In genomic region chr22:43862882-43863202, GRCh38 we compare ENCODE assay signal across 12 cellular contexts. TPM values are rescaled to one million over a fixed set of nuclear protein-coding genes. Genes with fewer than 3 reads are reported as not detected.
DNase-seq lines count a peak whose midpoint lies in the region; ATAC-seq lines count a peak whose summit lies in the region.
"Had no signal": no experiment of that assay in that cellular context is flagged by ENCODE, and none has a peak within 500 bp of the region (broad histone marks: within the 10 kb centered on the region; RNA-seq: fewer than 3 reads in every experiment).

No MANE protein-coding gene starts in this region.

- no peak overlapping the region for H4K91ac ChIP-seq in mesenchymal stem cell (ENCODE audit: low read length)

- H3K36me3 ChIP-seq in mesenchymal stem cell (ENCODE audit: control insufficient read depth in 1 of 2, insufficient read depth in 2 of 2, low read depth in 1 of 2, low read length in 2 of 2) = no peaks in the 10 kb centered on the region
- H3K36me3 ChIP-seq: Peyer's patch, spleen had no signal

- CTCF ChIA-PET in activated naive CD4-positive, alpha-beta T cell treated with anti-CD3 and anti-CD28 coated beads, Interleukin-2, amount 10 ng/mL, durations not matched to agents 7 days and 5 days (lab: Charles Lee) = interaction anchor here (0.6 kb wide), 3 partner anchors 82 to 949 kb away, joined by 3 read pairs; no protein-coding TSS in a partner anchor

- peaks cover 57% of the 10 kb centered on the region for H3K27me3 Mint-ChIP-seq in activated naive CD4-positive, alpha-beta T cell treated with anti-CD3 and anti-CD28 coated beads, Interleukin-2, amount 10 ng/mL, durations not matched to agents 7 days and 5 days
- peaks cover 83% of the 10 kb centered on the region for H3K27me3 Mint-ChIP-seq in central memory CD8-positive, alpha-beta T cell

- no peak overlapping the region for H3K4ac ChIP-seq in mesenchymal stem cell (ENCODE audit: low read depth in 1 of 2, low read length in 2 of 2)

- no peaks in the 10 kb centered on the region for H3K36me3 Mint-ChIP-seq in activated naive CD4-positive, alpha-beta T cell treated with anti-CD3 and anti-CD28 coated beads, Interleukin-2, amount 10 ng/mL, durations not matched to agents 7 days and 5 days
- peaks cover 4% of the 10 kb centered on the region for H3K36me3 Mint-ChIP-seq in central memory CD8-positive, alpha-beta T cell (ENCODE audit: insufficient read depth)
- H3K36me3 Mint-ChIP-seq in stimulated activated effector memory CD8-positive, alpha-beta T cell treated with anti-CD3 and anti-CD28 coated beads, Interleukin-12 subunit alpha, Interleukin-12 subunit beta, amount 100 ng/mL, for 72 hours = no peaks in the 10 kb centered on the region

- H3K27ac Mint-ChIP-seq in activated naive CD4-positive, alpha-beta T cell treated with anti-CD3 and anti-CD28 coated beads, Interleukin-2, amount 10 ng/mL, durations not matched to agents 7 days and 5 days = peak overlapping the region; percentile 14
- no peak overlapping the region for H3K27ac Mint-ChIP-seq in central memory CD8-positive, alpha-beta T cell (ENCODE audit: low read depth)
- H3K27ac Mint-ChIP-seq in stimulated activated effector memory CD8-positive, alpha-beta T cell treated with anti-CD3 and anti-CD28 coated beads, Interleukin-12 subunit alpha, Interleukin-12 subunit beta, amount 100 ng/mL, for 72 hours = no peak overlapping the region

- no peak overlapping the region for H4K8ac ChIP-seq in mesenchymal stem cell (ENCODE audit: low read length)

- no peak overlapping the region for H3K18ac ChIP-seq in mesenchymal stem cell (ENCODE audit: low read depth in 1 of 2, low read length in 2 of 2)

- H3K9me3 Mint-ChIP-seq in activated naive CD4-positive, alpha-beta T cell treated with anti-CD3 and anti-CD28 coated beads, Interleukin-2, amount 10 ng/mL, durations not matched to agents 7 days and 5 days = no peaks in the 10 kb centered on the region
- H3K9me3 Mint-ChIP-seq in central memory CD8-positive, alpha-beta T cell = no peaks in the 10 kb centered on the region
- no peaks in the 10 kb centered on the region for H3K9me3 Mint-ChIP-seq in stimulated activated effector memory CD8-positive, alpha-beta T cell treated with anti-CD3 and anti-CD28 coated beads, Interleukin-12 subunit alpha, Interleukin-12 subunit beta, amount 100 ng/mL, for 72 hours

- no peak overlapping the region for H3K4me3 Mint-ChIP-seq in activated naive CD4-positive, alpha-beta T cell treated with anti-CD3 and anti-CD28 coated beads, Interleukin-2, amount 10 ng/mL, durations not matched to agents 7 days and 5 days
- peak overlapping the region; percentile 20 for H3K4me3 Mint-ChIP-seq in central memory CD8-positive, alpha-beta T cell
- H3K4me3 Mint-ChIP-seq in stimulated activated effector memory CD8-positive, alpha-beta T cell treated with anti-CD3 and anti-CD28 coated beads, Interleukin-12 subunit alpha, Interleukin-12 subunit beta, amount 100 ng/mL, for 72 hours = peak overlapping the region; percentile 33

- no peaks in the 10 kb centered on the region for H3K79me1 ChIP-seq in mesenchymal stem cell (replicated peaks; ENCODE audit: low read length, poor library complexity, severe bottlenecking)

- H2AFZ ChIP-seq in mesenchymal stem cell (ENCODE audit: low read depth, low read length) = peak overlapping the region; percentile 61

- H3K14ac ChIP-seq in mesenchymal stem cell (ENCODE audit: low read length in 2 of 2) = no peak overlapping the region

- no peak overlapping the region for H3K27ac ChIP-seq in mesenchymal stem cell (ENCODE audit: low read length, poor library complexity, severe bottlenecking)
- H3K27ac ChIP-seq: Peyer's patch, spleen had no signal

- H2BK15ac ChIP-seq in mesenchymal stem cell (ENCODE audit: low read depth, poor library complexity, severe bottlenecking) = no peak overlapping the region

- H3K4me3 ChIP-seq in mesenchymal stem cell (ENCODE audit: insufficient read depth in 1 of 2, low read depth in 1 of 2, low read length in 2 of 2) = peak overlapping the region; percentile 52 to 53

- H3K4me2 ChIP-seq in mesenchymal stem cell (ENCODE audit: low read length, poor library complexity, severe bottlenecking) = peak overlapping the region; percentile 65

- peaks cover 54 to 63% of the 10 kb centered on the region in 2 experiments for H3K27me3 ChIP-seq in mesenchymal stem cell (ENCODE audit: control insufficient read depth in 1 of 2, insufficient read depth in 1 of 2, low read length in 2 of 2)

- H2BK120ac ChIP-seq in mesenchymal stem cell (ENCODE audit: low read depth, low read length) = no peak overlapping the region

- WGBS in mesenchymal stem cell = 95% methylated on average over 11 of the region's 11 CpGs

- no peak for ATAC-seq in central memory CD8-positive, alpha-beta T cell (replicated peaks; ENCODE audit: extremely low read depth, poor library complexity, severe bottlenecking)
- ATAC-seq in stimulated activated effector memory CD8-positive, alpha-beta T cell treated with anti-CD3 and anti-CD28 coated beads, Interleukin-12 subunit alpha, Interleukin-12 subunit beta, amount 100 ng/mL, for 72 hours = no peak
- ATAC-seq in HG03097 (IDR thresholded peaks at IDR 0.05; ENCODE audit: low FRiP score, unreplicated experiment) = no peak

- H3K9ac ChIP-seq in mesenchymal stem cell (ENCODE audit: low read length) = no peak overlapping the region

- H2BK5ac ChIP-seq in mesenchymal stem cell (ENCODE audit: low read depth, low read length, poor library complexity, severe bottlenecking) = no peak overlapping the region

- H3K9me3 ChIP-seq in mesenchymal stem cell (ENCODE audit: control insufficient read depth, low read length) = no peaks in the 10 kb centered on the region
- H3K9me3 ChIP-seq: Peyer's patch, spleen had no signal

- H3K4me1 Mint-ChIP-seq in activated naive CD4-positive, alpha-beta T cell treated with anti-CD3 and anti-CD28 coated beads, Interleukin-2, amount 10 ng/mL, durations not matched to agents 7 days and 5 days = peaks cover 4% of the 10 kb centered on the region
- no peaks in the 10 kb centered on the region for H3K4me1 Mint-ChIP-seq in central memory CD8-positive, alpha-beta T cell
- H3K4me1 Mint-ChIP-seq in stimulated activated effector memory CD8-positive, alpha-beta T cell treated with anti-CD3 and anti-CD28 coated beads, Interleukin-12 subunit alpha, Interleukin-12 subunit beta, amount 100 ng/mL, for 72 hours = no peaks in the 10 kb centered on the region

- peak; percentile 2 for DNase-seq in activated naive CD4-positive, alpha-beta T cell treated with anti-CD3 and anti-CD28 coated beads, Interleukin-2, amount 10 ng/mL, durations not matched to agents 7 days and 5 days
- no peak for DNase-seq in activated naive CD4-positive, alpha-beta T cell treated with anti-CD3 and anti-CD28 coated beads, Interleukin-2, amount 50 U/mL, for 16 hours
- DNase-seq in central memory CD8-positive, alpha-beta T cell (ENCODE audit: low spot score in 2 of 2) = no peak
- DNase-seq in mesenchymal stem cell (no peak), D341Med (ENCODE audit: low spot score) (no peak)
- no peak for DNase-seq in stimulated activated effector memory CD8-positive, alpha-beta T cell treated with anti-CD3 and anti-CD28 coated beads, Interleukin-12 subunit alpha, Interleukin-12 subunit beta, amount 100 ng/mL, for 72 hours (ENCODE audit: low spot score in 2 of 2)
- DNase-seq in activated CD8-positive, alpha-beta memory T cell treated with anti-CD3 and anti-CD28 coated beads, Interleukin-2, amount 50 U/mL, for 4 hours = no peak

- peaks cover 10% of the 10 kb centered on the region for H3K4me1 ChIP-seq in mesenchymal stem cell (ENCODE audit: control insufficient read depth, insufficient read depth, low read depth, low read length)

- no peak overlapping the region for H3K23ac ChIP-seq in mesenchymal stem cell (ENCODE audit: low read length in 2 of 2)

- H2AK5ac ChIP-seq in mesenchymal stem cell (ENCODE audit: low read length, severe bottlenecking) = no peak overlapping the region

- no peak overlapping the region for H2BK12ac ChIP-seq in mesenchymal stem cell (ENCODE audit: low read length in 2 of 2)

RNA-seq across cellular contexts. Expression of gene SULT4A1, which starts 0.5 kb away (rescaled TPM):
- 0.04 TPM for polyA plus RNA-seq in mesenchymal stem cell (2013, experiment 1 of 2)
- 0.04 TPM for polyA plus RNA-seq in mesenchymal stem cell (2013, experiment 2 of 2)

RNA-seq across cellular contexts. Expression of gene PNPLA5, which starts 29.0 kb away (rescaled TPM):
- not detected for polyA plus RNA-seq in mesenchymal stem cell (2013, experiment 1 of 2)
- polyA plus RNA-seq in mesenchymal stem cell (2013, experiment 2 of 2) = not detected
- polyA plus RNA-seq: esophagus, spleen, urinary bladder had no signal

RNA-seq across cellular contexts. Expression of gene EFCAB6, which starts 50.7 kb away (rescaled TPM):
- 0.51 TPM for polyA plus RNA-seq in mesenchymal stem cell (2013, experiment 1 of 2)
- 0.29 TPM for polyA plus RNA-seq in mesenchymal stem cell (2013, experiment 2 of 2)
